ENCODE assay signal across 9 cellular contexts in genomic region chr3:52317178-52317577, GRCh38. TPM values are rescaled to one million over a fixed set of nuclear protein-coding genes. Genes with fewer than 3 reads are reported as not detected.
DNase-seq lines count a peak whose midpoint lies in the region; ATAC-seq and TF ChIP-seq lines count a peak whose summit lies in the region.
"Had no signal": no experiment of that assay in that cellular context is flagged by ENCODE, and none has a peak within 500 bp of the region (broad histone marks: within the 10 kb centered on the region; RNA-seq: fewer than 3 reads in every experiment).

No MANE protein-coding gene starts in this region.

- H3K4me3 Mint-ChIP-seq in GM23338 (peak overlapping the region; percentile 75), activated B cell treated with CpG ODN at 0.5 μM for 24 hours (peak overlapping the region; percentile 74), osteocyte (ENCODE audit: unreplicated experiment) (no peak overlapping the region)

- peak; percentile 48 for DNase-seq in GM23338 (ENCODE audit: low spot score)
- no peak for DNase-seq in activated B cell treated with CpG ODN at 0.5 μM for 24 hours
- DNase-seq in right cardiac atrium, result no peak
- no peak for DNase-seq in retinal pigment epithelial cell (ENCODE audit: low read depth)
- DNase-seq in osteocyte (ENCODE audit: extremely low spot score, unreplicated experiment), result no peak
- no peak for DNase-seq in NCI-H1048 (lab: John Stamatoyannopoulos, UW)
- DNase-seq in AML-193 (lab: John Stamatoyannopoulos, UW), result no peak
- DNase-seq in 8988T, result no peak
- DNase-seq: NCI-H2171 had no signal

- POLR2A ChIA-PET in activated B cell treated with CpG ODN at 0.5 μM for 24 hours (lab: Charles Lee), result interaction anchor here (0.9 to 2.0 kb wide), 6 partner anchors 20 to 219 kb away, joined by 3 to 8 read pairs (median 5); partner anchors contain the start of genes GLYCTK, TLR9, TWF2 and UQCC5

- 25% methylated on average over 12 of the region's 12 CpGs for WGBS in right cardiac atrium

- H3K4me3 ChIP-seq in GM23338, result peak overlapping the region; percentile 56
- H3K4me3 ChIP-seq in right cardiac atrium (ENCODE audit: low read length), result peak overlapping the region; percentile 36
- H3K4me3 ChIP-seq in retinal pigment epithelial cell (ENCODE audit: low read length), result peak overlapping the region; percentile 51

- H3K36me3 Mint-ChIP-seq in GM23338 (ENCODE audit: low read depth), result no peaks in the 10 kb centered on the region
- no peaks in the 10 kb centered on the region for H3K36me3 Mint-ChIP-seq in activated B cell treated with CpG ODN at 0.5 μM for 24 hours (ENCODE audit: low read depth)
- no peaks in the 10 kb centered on the region for H3K36me3 Mint-ChIP-seq in osteocyte (ENCODE audit: unreplicated experiment)

- H3K36me3 ChIP-seq in GM23338 (ENCODE audit: insufficient read depth), result no peaks in the 10 kb centered on the region

- ATAC-seq in GM23338 (peak; percentile 49), activated B cell treated with CpG ODN at 0.5 μM for 24 hours (ENCODE audit: low read depth) (no peak), right cardiac atrium (no peak)

- H3K4me1 ChIP-seq in GM23338 (ENCODE audit: insufficient read depth) (peaks cover 5% of the 10 kb centered on the region; the same call in 1 of the 2 replicates), right cardiac atrium (ENCODE audit: control insufficient read depth, insufficient read depth, low read length) (peaks cover 3% of the 10 kb centered on the region)

- H3F3A ChIP-seq in GM23338 (replicated peaks; ENCODE audit: low read depth), result 0 out of 2 replicates have a peak, but pooled peaks cover 4% of the 10 kb centered on the region

- no peaks in the 10 kb centered on the region for H3K79me2 ChIP-seq in GM23338 (replicated peaks; ENCODE audit: insufficient read depth)

- H3K27me3 Mint-ChIP-seq in GM23338 (ENCODE audit: insufficient read depth, low read depth, poor library complexity) (peaks cover 7% of the 10 kb centered on the region), activated B cell treated with CpG ODN at 0.5 μM for 24 hours (no peaks in the 10 kb centered on the region), osteocyte (ENCODE audit: unreplicated experiment) (no peaks in the 10 kb centered on the region)

- intact Hi-C loops in activated B cell treated with CpG ODN at 0.5 μM for 24 hours (cut with micrococcal nuclease), result loop anchor here (1.0 to 10.0 kb wide), 4 partner anchors 14 to 262 kb away; partner anchors contain the start of genes DUSP7 and WDR82
- intact Hi-C loops in right cardiac atrium (cut with DNase I), result no loop called here

- H3K9me3 Mint-ChIP-seq in GM23338 (no peaks in the 10 kb centered on the region), activated B cell treated with CpG ODN at 0.5 μM for 24 hours (no peaks in the 10 kb centered on the region), osteocyte (ENCODE audit: unreplicated experiment) (no peaks in the 10 kb centered on the region)

- H3K27ac ChIP-seq in GM23338 (ENCODE audit: low read depth), result no peak overlapping the region
- no peak overlapping the region for H3K27ac ChIP-seq in right cardiac atrium (ENCODE audit: low read length)

- peaks cover 15% of the 10 kb centered on the region for H3K4me1 Mint-ChIP-seq in GM23338
- H3K4me1 Mint-ChIP-seq in activated B cell treated with CpG ODN at 0.5 μM for 24 hours, result peaks cover 50% of the 10 kb centered on the region
- peaks cover 4% of the 10 kb centered on the region for H3K4me1 Mint-ChIP-seq in osteocyte (ENCODE audit: unreplicated experiment)

- no peaks in the 10 kb centered on the region for H3K9me3 ChIP-seq in right cardiac atrium (ENCODE audit: control insufficient read depth, low read length)

- no peaks in the 10 kb centered on the region for H4K20me1 ChIP-seq in GM23338 (replicated peaks; ENCODE audit: insufficient read depth)

- H3K27ac Mint-ChIP-seq in GM23338 (no peak overlapping the region), activated B cell treated with CpG ODN at 0.5 μM for 24 hours (peak overlapping the region; percentile 53), osteocyte (ENCODE audit: unreplicated experiment) (no peak overlapping the region)

- peak overlapping the region; percentile 78 for H3K4me2 ChIP-seq in GM23338

- no peak for TF ChIP-seq CTCF in GM23338 (conservative IDR thresholded peaks at IDR 0.05; ENCODE audit: low read depth in 2 of 2)
- no peak for TF ChIP-seq CTCF in activated B cell treated with CpG ODN at 0.5 μM for 24 hours (IDR thresholded peaks at IDR 0.05)
- no peak for TF ChIP-seq CTCF in retinal pigment epithelial cell (conservative IDR thresholded peaks at IDR 0.05; ENCODE audit: low read depth, low read length)
- TF ChIP-seq CTCF in osteocyte (IDR thresholded peaks at IDR 0.05), result no peak

- peak overlapping the region; percentile 92; the same call in 1 of the 2 replicates for H2AFZ ChIP-seq in GM23338

- H3K27me3 ChIP-seq in GM23338 (ENCODE audit: insufficient read depth) (peaks cover 7% of the 10 kb centered on the region; the same call in 1 of the 2 replicates), right cardiac atrium (ENCODE audit: control insufficient read depth, insufficient read depth) (no peaks in the 10 kb centered on the region)

- H3K9me2 ChIP-seq in GM23338 (ENCODE audit: insufficient read depth), result no peaks in the 10 kb centered on the region

- CTCF ChIA-PET in activated B cell treated with CpG ODN at 0.5 μM for 24 hours (lab: Charles Lee), result interaction anchor here (0.8 to 0.9 kb wide), 2 partner anchors 25 to 129 kb away, joined by 3 read pairs; no protein-coding TSS in a partner anchor

TF ChIP-seq in GM23338, 12 proteins besides CTCF, POLR2A, EP300 and RAD21 (continues in another document):
- TF ChIP-seq ZNF114 (CRISPR knock-in tag; IDR thresholded peaks at IDR 0.05), result no peak
- no peak for TF ChIP-seq ZNF331 (CRISPR knock-in tag; IDR thresholded peaks at IDR 0.05; ENCODE audit: low read depth)
- no peak for TF ChIP-seq CREB1 (CRISPR knock-in tag; IDR thresholded peaks at IDR 0.05; ENCODE audit: low read depth)
- TF ChIP-seq EZH2phosphoT487 (IDR thresholded peaks at IDR 0.05; ENCODE audit: unreplicated experiment), result no peak

RNA-seq across cellular contexts. Expression of gene DNAH1, which starts 1.1 kb away (rescaled TPM):
- total RNA-seq in GM23338 (2014; rRNA removed; shearing (Covaris generic)), result 0.35 and 1.8 TPM in 2 replicates
- 0.17 and 0.81 TPM in 2 replicates for polyA plus RNA-seq in GM23338 (2016; fragmentation: Nextera tagmentation; extraction: Ambion mirVana)
- 22.8 and 25.8 TPM in 2 replicates for total RNA-seq in activated B cell treated with CpG ODN at 0.5 μM for 24 hours
- total RNA-seq in right cardiac atrium, result 1 to 10 TPM; 3.0 to 4.0 (median 3.7) TPM
- polyA plus RNA-seq in right cardiac atrium, result 2.6 TPM
- total RNA-seq in osteocyte, result 9.4 and 9.7 TPM in 2 replicates

RNA-seq across cellular contexts. Expression of gene GLYCTK, which starts 29.6 kb away (rescaled TPM):
- total RNA-seq in GM23338 (2014; rRNA removed; shearing (Covaris generic)), result 7.5 and 8.3 TPM in 2 replicates
- 3.0 and 3.8 TPM in 2 replicates for polyA plus RNA-seq in GM23338 (2016; fragmentation: Nextera tagmentation; extraction: Ambion mirVana)
- total RNA-seq in activated B cell treated with CpG ODN at 0.5 μM for 24 hours, result 28.2 and 33.5 TPM in 2 replicates
- 1 to 10 TPM; 4.2 to 7.5 (median 6.3) TPM for total RNA-seq in right cardiac atrium
- 8.1 TPM for polyA plus RNA-seq in right cardiac atrium
- 11.0 and 11.9 TPM in 2 replicates for total RNA-seq in osteocyte

RNA-seq across cellular contexts. Expression of gene WDR82, which starts 38.7 kb away (rescaled TPM):
- total RNA-seq in GM23338 (2014; rRNA removed; shearing (Covaris generic)), result 69.8 and 71.8 TPM in 2 replicates
- polyA plus RNA-seq in GM23338 (2016; fragmentation: Nextera tagmentation; extraction: Ambion mirVana) (25.2 and 31.2 TPM in 2 replicates), right cardiac atrium (36.9 TPM)
- total RNA-seq in activated B cell treated with CpG ODN at 0.5 μM for 24 hours (84.1 and 86.4 TPM in 2 replicates), right cardiac atrium (10 to 100 TPM; 61.0 to 65.5 (median 63.2) TPM), osteocyte (76.7 and 82.1 TPM in 2 replicates)
